ENCODE assay signal across 2 cellular contexts in the genomic region with DNA sequence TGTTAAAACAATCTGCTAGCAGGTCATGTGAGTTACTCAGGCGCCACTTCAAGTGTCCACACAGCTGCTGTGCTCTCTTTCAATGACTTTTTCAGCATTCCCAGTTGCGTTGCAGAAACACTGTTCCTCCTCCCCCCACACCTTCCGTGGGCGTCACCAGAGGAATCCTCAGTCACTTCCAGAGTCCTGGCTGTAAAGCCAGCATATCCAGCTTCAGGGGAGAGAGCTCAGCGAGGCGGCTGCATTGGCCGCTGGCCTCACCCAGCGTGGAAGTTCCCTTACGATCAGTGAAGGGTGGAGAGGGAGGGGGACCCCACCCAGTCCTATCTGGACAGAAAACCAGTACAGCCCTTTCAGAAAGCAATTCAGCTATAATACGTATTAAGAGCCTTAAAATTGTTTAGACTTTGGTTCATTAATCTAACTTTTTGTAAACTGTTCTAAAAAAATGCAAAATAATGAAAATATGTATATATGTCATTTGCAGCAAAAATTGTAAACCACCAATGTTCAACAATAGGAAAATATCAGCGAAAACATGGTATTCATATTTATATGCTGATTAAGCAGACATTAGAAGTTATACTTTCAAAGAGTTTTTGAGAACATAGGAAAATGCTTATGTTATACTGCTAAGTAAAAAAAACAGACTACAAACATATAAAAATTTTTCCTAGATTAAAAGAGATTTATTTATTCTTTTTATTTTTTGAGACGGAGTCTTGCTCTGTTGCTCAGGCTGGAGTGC.
TF ChIP-seq lines count a peak whose summit lies in the region.

No MANE protein-coding gene starts in this region.

TF ChIP-seq in A549, 52 proteins besides CTCF, POLR2A, EP300 and RAD21:
- TF ChIP-seq TP53 (CRISPR knock-in tag; IDR thresholded peaks at IDR 0.05) (no peak), RARB (CRISPR knock-in tag; IDR thresholded peaks at IDR 0.05) (no peak), MAFK (IDR thresholded peaks at IDR 0.05; ENCODE audit: partially characterized antibody) (peak; percentile 58), BHLHE40 (IDR thresholded peaks at IDR 0.05; ENCODE audit: low read depth, low read length) (no peak)
TF ChIP-seq in A549: peak in this region for 1.

TF ChIP-seq in Ishikawa, 13 proteins besides CTCF, POLR2A, EP300 and RAD21:
- peak; percentile 59; the same call in 1 of the 2 replicates for TF ChIP-seq EGR1 (IDR thresholded peaks at IDR 0.05)
- TF ChIP-seq TCF12 (IDR thresholded peaks at IDR 0.05; ENCODE audit: low read depth) = no peak
